Comparison of ENCODE assay signal across 1 cellular context in the genomic region with DNA sequence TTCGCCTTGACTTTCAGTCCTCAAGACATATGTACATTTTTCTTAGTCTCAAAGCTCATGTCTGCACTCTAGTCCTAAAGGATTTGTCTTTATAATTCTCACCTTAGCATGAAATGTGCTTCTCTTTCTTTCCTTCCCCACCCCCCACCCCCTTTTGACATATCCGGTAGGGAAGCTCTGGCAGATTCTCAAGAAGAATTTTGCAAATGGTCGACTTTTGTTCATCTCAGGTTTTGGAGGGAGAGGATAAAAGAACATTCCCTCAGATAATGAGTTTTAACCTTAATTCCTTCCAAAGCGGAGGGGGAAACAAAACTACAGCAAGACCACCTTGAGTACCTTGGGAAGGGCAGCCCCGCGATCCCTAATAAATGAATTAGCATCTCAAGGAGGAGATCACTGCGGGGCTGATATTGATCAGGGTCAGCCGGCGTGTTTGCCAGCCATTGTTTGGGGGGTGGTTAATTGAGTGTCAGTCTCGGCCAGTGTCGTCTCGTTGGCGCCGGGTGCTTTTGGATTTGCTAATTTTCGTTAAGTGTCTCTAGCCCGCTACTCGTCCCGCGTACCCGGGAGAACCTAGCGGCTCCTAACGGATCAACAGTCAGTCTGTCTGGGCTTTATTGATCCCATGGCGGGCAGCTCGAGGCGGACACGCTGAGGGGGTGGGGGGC.
A peak's percentile ranks its signal among the peaks of the same experiment; 100 is the strongest.
TF ChIP-seq lines count a peak whose summit lies in the region.

No MANE protein-coding gene starts in this region.

TF ChIP-seq in HEK293, 187 proteins besides CTCF, POLR2A, EP300 and RAD21 (continued from another document and continues in another):
- TF ChIP-seq ZNF24 (tag by site-specific recombination; IDR thresholded peaks at IDR 0.05), result no peak
- no peak for TF ChIP-seq ZNF624 (tag by site-specific recombination; IDR thresholded peaks at IDR 0.05)
- TF ChIP-seq ZNF670 (tag by site-specific recombination; IDR thresholded peaks at IDR 0.05; ENCODE audit: low read depth), result no peak
- no peak for TF ChIP-seq KLF7 (tag by site-specific recombination; IDR thresholded peaks at IDR 0.05; ENCODE audit: borderline replicate concordance)
- no peak for TF ChIP-seq ZNF585B (tag by site-specific recombination; IDR thresholded peaks at IDR 0.05)
- no peak for TF ChIP-seq PRDM6 (tag by site-specific recombination; IDR thresholded peaks at IDR 0.05)
- no peak for TF ChIP-seq PRDM10 (tag by site-specific recombination; IDR thresholded peaks at IDR 0.05)
- TF ChIP-seq ZNF404 (tag by site-specific recombination; IDR thresholded peaks at IDR 0.05), result no peak
- TF ChIP-seq INSM2 (tag by site-specific recombination; IDR thresholded peaks at IDR 0.05), result no peak
- peak; percentile 59; the same call in 1 of the 2 replicates for TF ChIP-seq HIC1 (tag by site-specific recombination; IDR thresholded peaks at IDR 0.05)
- no peak for TF ChIP-seq SP2 (tag by site-specific recombination; IDR thresholded peaks at IDR 0.05)
- no peak for TF ChIP-seq KLF1 (tag by site-specific recombination; IDR thresholded peaks at IDR 0.05)
- TF ChIP-seq ZNF362 (tag by site-specific recombination; IDR thresholded peaks at IDR 0.05), result no peak
- no peak for TF ChIP-seq ZNF138 (tag by site-specific recombination; IDR thresholded peaks at IDR 0.05; ENCODE audit: borderline replicate concordance)
- no peak for TF ChIP-seq ZNF391 (tag by site-specific recombination; IDR thresholded peaks at IDR 0.05; ENCODE audit: borderline replicate concordance, low read depth)
- no peak for TF ChIP-seq GFI1B (tag by site-specific recombination; IDR thresholded peaks at IDR 0.05)
- TF ChIP-seq ZNF701 (tag by site-specific recombination; IDR thresholded peaks at IDR 0.05), result no peak
- TF ChIP-seq, protein P1, sequence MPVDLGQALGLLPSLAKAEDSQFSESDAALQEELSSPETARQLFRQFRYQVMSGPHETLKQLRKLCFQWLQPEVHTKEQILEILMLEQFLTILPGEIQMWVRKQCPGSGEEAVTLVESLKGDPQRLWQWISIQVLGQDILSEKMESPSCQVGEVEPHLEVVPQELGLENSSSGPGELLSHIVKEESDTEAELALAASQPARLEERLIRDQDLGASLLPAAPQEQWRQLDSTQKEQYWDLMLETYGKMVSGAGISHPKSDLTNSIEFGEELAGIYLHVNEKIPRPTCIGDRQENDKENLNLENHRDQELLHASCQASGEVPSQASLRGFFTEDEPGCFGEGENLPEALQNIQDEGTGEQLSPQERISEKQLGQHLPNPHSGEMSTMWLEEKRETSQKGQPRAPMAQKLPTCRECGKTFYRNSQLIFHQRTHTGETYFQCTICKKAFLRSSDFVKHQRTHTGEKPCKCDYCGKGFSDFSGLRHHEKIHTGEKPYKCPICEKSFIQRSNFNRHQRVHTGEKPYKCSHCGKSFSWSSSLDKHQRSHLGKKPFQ (tag by site-specific recombination; IDR thresholded peaks at IDR 0.05), result no peak
- TF ChIP-seq ZNF311 (tag by site-specific recombination; IDR thresholded peaks at IDR 0.05; ENCODE audit: borderline replicate concordance), result no peak
- no peak for TF ChIP-seq ZNF350 (tag by site-specific recombination; IDR thresholded peaks at IDR 0.05)
- no peak; the same call in 1 of the 2 replicates for TF ChIP-seq ZBTB20 (tag by site-specific recombination; IDR thresholded peaks at IDR 0.05)
- TF ChIP-seq ZNF837 (tag by site-specific recombination; IDR thresholded peaks at IDR 0.05), result no peak
- TF ChIP-seq ZNF223 (tag by site-specific recombination; IDR thresholded peaks at IDR 0.05), result no peak
- TF ChIP-seq ZNF654 (tag by site-specific recombination; IDR thresholded peaks at IDR 0.05; ENCODE audit: low read depth), result no peak
- peak; percentile 49; the same call in 1 of the 2 replicates for TF ChIP-seq ZEB2 (tag by site-specific recombination; IDR thresholded peaks at IDR 0.05)
- TF ChIP-seq SP7 (tag by site-specific recombination; IDR thresholded peaks at IDR 0.05), result no peak; the same call in 1 of the 2 replicates
- TF ChIP-seq, protein P2, sequence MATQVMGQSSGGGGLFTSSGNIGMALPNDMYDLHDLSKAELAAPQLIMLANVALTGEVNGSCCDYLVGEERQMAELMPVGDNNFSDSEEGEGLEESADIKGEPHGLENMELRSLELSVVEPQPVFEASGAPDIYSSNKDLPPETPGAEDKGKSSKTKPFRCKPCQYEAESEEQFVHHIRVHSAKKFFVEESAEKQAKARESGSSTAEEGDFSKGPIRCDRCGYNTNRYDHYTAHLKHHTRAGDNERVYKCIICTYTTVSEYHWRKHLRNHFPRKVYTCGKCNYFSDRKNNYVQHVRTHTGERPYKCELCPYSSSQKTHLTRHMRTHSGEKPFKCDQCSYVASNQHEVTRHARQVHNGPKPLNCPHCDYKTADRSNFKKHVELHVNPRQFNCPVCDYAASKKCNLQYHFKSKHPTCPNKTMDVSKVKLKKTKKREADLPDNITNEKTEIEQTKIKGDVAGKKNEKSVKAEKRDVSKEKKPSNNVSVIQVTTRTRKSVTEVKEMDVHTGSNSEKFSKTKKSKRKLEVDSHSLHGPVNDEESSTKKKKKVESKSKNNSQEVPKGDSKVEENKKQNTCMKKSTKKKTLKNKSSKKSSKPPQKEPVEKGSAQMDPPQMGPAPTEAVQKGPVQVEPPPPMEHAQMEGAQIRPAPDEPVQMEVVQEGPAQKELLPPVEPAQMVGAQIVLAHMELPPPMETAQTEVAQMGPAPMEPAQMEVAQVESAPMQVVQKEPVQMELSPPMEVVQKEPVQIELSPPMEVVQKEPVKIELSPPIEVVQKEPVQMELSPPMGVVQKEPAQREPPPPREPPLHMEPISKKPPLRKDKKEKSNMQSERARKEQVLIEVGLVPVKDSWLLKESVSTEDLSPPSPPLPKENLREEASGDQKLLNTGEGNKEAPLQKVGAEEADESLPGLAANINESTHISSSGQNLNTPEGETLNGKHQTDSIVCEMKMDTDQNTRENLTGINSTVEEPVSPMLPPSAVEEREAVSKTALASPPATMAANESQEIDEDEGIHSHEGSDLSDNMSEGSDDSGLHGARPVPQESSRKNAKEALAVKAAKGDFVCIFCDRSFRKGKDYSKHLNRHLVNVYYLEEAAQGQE (tag by site-specific recombination; IDR thresholded peaks at IDR 0.05), result 0 out of 2 replicates have a peak, but pooled peaks have one; percentile 8
- no peak for TF ChIP-seq ZNF530 (tag by site-specific recombination; IDR thresholded peaks at IDR 0.05; ENCODE audit: low read depth)
- TF ChIP-seq SP3 (tag by site-specific recombination; IDR thresholded peaks at IDR 0.05), result no peak
- TF ChIP-seq ZNF394 (tag by site-specific recombination; IDR thresholded peaks at IDR 0.05; ENCODE audit: borderline replicate concordance), result 0 out of 2 replicates have a peak, but pooled peaks have one; percentile 26
- no peak for TF ChIP-seq ATF2 (tag by site-specific recombination; IDR thresholded peaks at IDR 0.05; ENCODE audit: low read depth)
- no peak for TF ChIP-seq ZNF473 (tag by site-specific recombination; IDR thresholded peaks at IDR 0.05)
- TF ChIP-seq ZNF121 (tag by site-specific recombination; IDR thresholded peaks at IDR 0.05), result no peak
- TF ChIP-seq WT1 (tag by site-specific recombination; IDR thresholded peaks at IDR 0.05), result no peak
- 0 out of 2 replicates have a peak, but pooled peaks have one; percentile 10 for TF ChIP-seq OVOL3 (tag by site-specific recombination; IDR thresholded peaks at IDR 0.05)
- TF ChIP-seq GLIS2 (tag by site-specific recombination; IDR thresholded peaks at IDR 0.05), result no peak
- TF ChIP-seq ZNF660 (tag by site-specific recombination; IDR thresholded peaks at IDR 0.05), result no peak
- TF ChIP-seq ZNF324 (tag by site-specific recombination; IDR thresholded peaks at IDR 0.05), result no peak
- no peak for TF ChIP-seq TRIM28 (IDR thresholded peaks at IDR 0.05; ENCODE audit: borderline replicate concordance, low read length)
- TF ChIP-seq TCF7L2 (IDR thresholded peaks at IDR 0.05; ENCODE audit: borderline replicate concordance, low read depth, low read length), result no peak
- no peak for TF ChIP-seq ZNF747 (tag by site-specific recombination; IDR thresholded peaks at IDR 0.05)
- no peak for TF ChIP-seq ZNF548 (tag by site-specific recombination; IDR thresholded peaks at IDR 0.05)
- TF ChIP-seq ZNF157 (tag by site-specific recombination; IDR thresholded peaks at IDR 0.05), result no peak
